In the genomic region with DNA sequence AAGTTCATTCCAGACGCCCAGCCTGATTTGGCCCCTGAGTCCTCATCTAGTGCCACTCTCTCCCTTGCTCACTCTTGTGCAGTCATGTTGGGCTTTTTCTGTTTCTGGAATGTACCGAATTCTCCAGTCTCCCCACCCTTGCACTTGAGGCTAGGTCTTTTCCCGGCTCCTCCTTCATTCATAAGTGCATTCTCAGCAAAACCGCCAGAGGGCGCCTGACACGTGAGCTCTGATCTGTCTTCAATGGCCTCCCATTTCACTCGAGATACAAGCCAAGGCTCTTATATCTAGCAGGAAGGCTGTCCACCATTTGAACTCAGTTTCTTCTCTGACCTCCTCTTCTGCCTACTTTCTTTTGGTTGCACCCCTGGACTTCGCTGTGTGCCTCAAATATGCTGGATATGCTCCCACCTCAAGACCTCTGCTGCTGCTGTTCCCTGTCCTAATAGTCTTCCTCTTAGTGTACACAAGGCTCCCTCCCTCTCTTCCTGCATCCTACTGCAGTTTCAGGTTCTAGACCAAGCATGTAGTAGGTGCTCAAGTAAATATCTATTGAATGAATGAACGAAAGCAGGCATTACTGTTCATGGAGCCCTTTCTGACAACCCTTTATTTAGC, we compare ENCODE assay signal across 8 cellular contexts.
DNase-seq lines count a peak whose midpoint lies in the region; ATAC-seq and TF ChIP-seq lines count a peak whose summit lies in the region.

No MANE protein-coding gene starts in this region.

- no peaks in the 10 kb centered on the region for H3K9me3 ChIP-seq in mucosa of descending colon

- TF ChIP-seq CTCF in epithelial cell of esophagus (IDR thresholded peaks at IDR 0.05; ENCODE audit: insufficient read depth, low read depth, low read length, missing control alignments) (peak; percentile 94), mucosa of descending colon (IDR thresholded peaks at IDR 0.05) (peak; percentile 75)

- intact Hi-C loops in mucosa of descending colon (cut with DNase I, micrococcal nuclease): loop anchor here (10.0 kb wide), 1 partner anchor 321 kb away; no protein-coding TSS in a partner anchor

- DNase-seq in DMS 273 (lab: John Stamatoyannopoulos, UW; ENCODE audit: unreplicated experiment): peak; percentile 84
- peak; percentile 20 to 43 for DNase-seq in NOMO-1 (lab: John Stamatoyannopoulos, UW; ENCODE audit: unreplicated experiment in 2 of 2)
- DNase-seq in activated CD8-positive, alpha-beta memory T cell treated with anti-CD3 and anti-CD28 coated beads for 4 hours (ENCODE audit: low read depth in 2 of 2): peak; percentile 8 to 30
- DNase-seq in epithelial cell of esophagus (ENCODE audit: low read depth): peak; percentile 86
- peak in 2 of 3 donors; percentile 70 to 85 for DNase-seq in mucosa of descending colon
- DNase-seq in stimulated activated CD8-positive, alpha-beta memory T cell treated with anti-CD3 and anti-CD28 coated beads, Interleukin-7, amount 100 ng/mL, for 24 hours (ENCODE audit: low read depth): peak; percentile 21

- H3K4me1 ChIP-seq in mucosa of descending colon (ENCODE audit: low read depth): no peaks in the 10 kb centered on the region

- no peaks in the 10 kb centered on the region for H3K36me3 ChIP-seq in mucosa of descending colon (ENCODE audit: low read depth)

- peak; percentile 89 for ATAC-seq in GM19468 (IDR thresholded peaks at IDR 0.05; ENCODE audit: extremely low read depth, unreplicated experiment)
- ATAC-seq in HG03521 (IDR thresholded peaks at IDR 0.05; ENCODE audit: unreplicated experiment): peak; percentile 98
- peak; percentile 88 for ATAC-seq in mucosa of descending colon

- H3K4me3 ChIP-seq in epithelial cell of esophagus (ENCODE audit: low read length) (no peak overlapping the region), mucosa of descending colon (no peak overlapping the region)

Comparison
In these comparisons a context has a peak if more than half of its experiments do, and no peak if none do; other contexts are left out.
1. DNase-seq: peak in every context shown above with its lines; median percentile 86 in epithelial cell of esophagus; 84 in DMS 273; 78 in mucosa of descending colon; 32 in NOMO-1; 21 in stimulated activated CD8-positive, alpha-beta memory T cell treated with anti-CD3 and anti-CD28 coated beads, Interleukin-7, amount 100 ng/mL, for 24 hours; 19 in activated CD8-positive, alpha-beta memory T cell treated with anti-CD3 and anti-CD28 coated beads for 4 hours.